ENCODE assay signal across 8 cellular contexts in genomic region chrX:107117993-107118321, GRCh38. TPM values are rescaled to one million over a fixed set of nuclear protein-coding genes. Genes with fewer than 3 reads are reported as not detected.
DNase-seq lines count a peak whose midpoint lies in the region; ATAC-seq, FAIRE-seq and TF ChIP-seq lines count a peak whose summit lies in the region.

No MANE protein-coding gene starts in this region.

- peaks cover 0 to 1% (median 0%) of the 10 kb centered on the region in 11 donors for H3K9me3 Mint-ChIP-seq in naive thymus-derived CD4-positive, alpha-beta T cell

- H3K36me3 ChIP-seq in SK-N-SH (replicated peaks in 1 of 2; ENCODE audit: control insufficient read depth in 1 of 2, insufficient read depth in 2 of 2, low read length in 1 of 2) = peaks cover 36 to 39% of the 10 kb centered on the region in 2 experiments
- peaks cover 35% of the 10 kb centered on the region for H3K36me3 ChIP-seq in PC-3 (ENCODE audit: low read depth, low read length)
- peaks cover 7 to 25% (median 14%) of the 10 kb centered on the region in 3 experiments for H3K36me3 ChIP-seq in naive thymus-derived CD4-positive, alpha-beta T cell (ENCODE audit: control insufficient read depth in 2 of 3, insufficient read depth in 3 of 3, low read length in 3 of 3)

- peaks cover 0 to 6% of the 10 kb centered on the region in 2 experiments; a peak in 2 of 4 replicates for H3K4me1 ChIP-seq in SK-N-SH (ENCODE audit: control insufficient read depth in 1 of 2, insufficient read depth in 2 of 2, low read depth in 1 of 2, low read length in 1 of 2)
- peaks cover 13% of the 10 kb centered on the region for H3K4me1 ChIP-seq in PC-3 (ENCODE audit: insufficient read depth, low read length)
- peaks cover 0 to 13% of the 10 kb centered on the region in 2 donors for H3K4me1 ChIP-seq in naive thymus-derived CD4-positive, alpha-beta T cell (ENCODE audit: control insufficient read depth in 2 of 2, insufficient read depth in 2 of 2, low read length in 2 of 2)

- H3K27ac ChIP-seq in SK-N-SH (ENCODE audit: low read depth in 2 of 2, low read length in 1 of 2) (peak overlapping the region; percentile 46 to 77; a peak in 1 of 4 replicates), PC-3 (ENCODE audit: low read length) (no peak overlapping the region; the same call in 1 of the 2 replicates)
- peak overlapping the region; percentile 80 for H3K27ac ChIP-seq in naive thymus-derived CD4-positive, alpha-beta T cell (ENCODE audit: low read depth, low read length)

- WGBS in SK-N-SH (ENCODE audit: low lambda C conversion rate) = 2% methylated on average over 8 of the region's 8 CpGs

- H3K36me3 Mint-ChIP-seq in naive thymus-derived CD4-positive, alpha-beta T cell = peaks cover 16 to 32% (median 25%) of the 10 kb centered on the region in 5 donors

- H3K27me3 ChIP-seq in SK-N-SH (ENCODE audit: insufficient read depth) (no peaks in the 10 kb centered on the region), PC-3 (ENCODE audit: low read length) (no peaks in the 10 kb centered on the region)
- H3K27me3 ChIP-seq in naive thymus-derived CD4-positive, alpha-beta T cell (ENCODE audit: control insufficient read depth in 2 of 2, insufficient read depth in 2 of 2, low read length in 2 of 2) = no peaks in the 10 kb centered on the region

- H3K9me2 ChIP-seq in SK-N-SH (no peaks in the 10 kb centered on the region), PC-3 (replicated peaks; ENCODE audit: low read length) (no peaks in the 10 kb centered on the region)

- H3F3A ChIP-seq in SK-N-SH (replicated peaks; ENCODE audit: insufficient read depth) (no peaks in the 10 kb centered on the region), PC-3 (ENCODE audit: low read length, unreplicated experiment) (no peaks in the 10 kb centered on the region)

- TF ChIP-seq CTCF in SK-N-SH (IDR thresholded peaks at IDR 0.05) (no peak), PC-3 (conservative IDR thresholded peaks at IDR 0.05; ENCODE audit: low read depth, low read length) (no peak), epithelial cell of proximal tubule (conservative IDR thresholded peaks at IDR 0.05; ENCODE audit: low read depth, low read length) (no peak)

- no TSS peak for BruUV-seq in PC-3 (replicated peaks; lab: Mats Ljungman, UMichigan)

- ATAC-seq in SK-N-SH treated with all-trans-retinoic acid at 6 μM for 48 hours = no peak; the same call in 2 of the 3 replicates
- peak; percentile 8; the same call in 1 of the 2 replicates for ATAC-seq in PC-3
- ATAC-seq in naive thymus-derived CD4-positive, alpha-beta T cell = no peak
- no peak for ATAC-seq in HG02798 (IDR thresholded peaks at IDR 0.05; ENCODE audit: poor library complexity, unreplicated experiment)

- POLR2A ChIA-PET in SK-N-SH (lab: Yijun Ruan, JAX) (interaction anchor here (1.4 kb wide), 1 partner anchor 11 kb away, joined by 3 read pairs; no protein-coding TSS in a partner anchor), PC-3 (lab: Charles Lee; ENCODE audit: unreplicated experiment) (no interaction called here)
- POLR2A ChIA-PET in naive thymus-derived CD4-positive, alpha-beta T cell (lab: Charles Lee) = interaction anchor here (1.2 kb wide), 1 partner anchor 21 kb away, joined by 3 read pairs; no protein-coding TSS in a partner anchor

- H3K4me3 ChIP-seq in SK-N-SH (ENCODE audit: low read depth in 2 of 2, low read length in 1 of 2) = peak overlapping the region; percentile 64 to 88
- peak overlapping the region; percentile 92 for H3K4me3 ChIP-seq in PC-3 (ENCODE audit: low read length)
- H3K4me3 ChIP-seq in epithelial cell of proximal tubule (ENCODE audit: low read depth, low read length) = peak overlapping the region; percentile 72
- peak overlapping the region; percentile 60 for H3K4me3 ChIP-seq in naive thymus-derived CD4-positive, alpha-beta T cell (ENCODE audit: low read length)

- no peaks in the 10 kb centered on the region for H3K27me3 Mint-ChIP-seq in naive thymus-derived CD4-positive, alpha-beta T cell

- H3K79me2 ChIP-seq in SK-N-SH (ENCODE audit: insufficient read depth) (peaks cover 16% of the 10 kb centered on the region; the same call in 1 of the 2 replicates), PC-3 (ENCODE audit: low read length) (peaks cover 23% of the 10 kb centered on the region)

- no peak for TF ChIP-seq RAD21 in SK-N-SH (IDR thresholded peaks at IDR 0.05; ENCODE audit: low read length)

- peak overlapping the region; percentile 80 for H3K4me2 ChIP-seq in SK-N-SH
- H3K4me2 ChIP-seq in PC-3 (ENCODE audit: low read length) = peak overlapping the region; percentile 90

- peak; percentile 39 for DNase-seq in SK-N-SH
- no peak for DNase-seq in PC-3
- no peak for DNase-seq in epithelial cell of proximal tubule (ENCODE audit: low read depth)
- DNase-seq in naive thymus-derived CD4-positive, alpha-beta T cell = no peak
- no peak for DNase-seq in DMS114 treated with DMSO at 0.1 percent for 48 hours (lab: John Stamatoyannopoulos, UW; ENCODE audit: unreplicated experiment)
- DNase-seq in RCC 7860 (ENCODE audit: low spot score) = no peak

- FAIRE-seq in RCC 7860 (lab: Jason Lieb, UNC) = no peak

- H3K9me3 ChIP-seq in SK-N-SH = no peaks in the 10 kb centered on the region
- H3K9me3 ChIP-seq in PC-3 (ENCODE audit: low read length) = no peaks in the 10 kb centered on the region
- no peaks in the 10 kb centered on the region for H3K9me3 ChIP-seq in naive thymus-derived CD4-positive, alpha-beta T cell (ENCODE audit: control insufficient read depth in 2 of 3, low read length in 3 of 3)

- CTCF ChIA-PET in SK-N-SH (lab: Yijun Ruan, JAX) = interaction anchor here (1.2 to 1.4 kb wide), 2 partner anchors 9 to 25 kb away, joined by 3 to 5 read pairs; no protein-coding TSS in a partner anchor
- CTCF ChIA-PET in PC-3 (lab: Charles Lee) = no interaction called here
- CTCF ChIA-PET in naive thymus-derived CD4-positive, alpha-beta T cell (lab: Charles Lee) = no interaction called here

- H4K20me1 ChIP-seq in SK-N-SH (ENCODE audit: insufficient read depth) (no peaks in the 10 kb centered on the region), PC-3 (ENCODE audit: low read length) (no peaks in the 10 kb centered on the region)

- H3K4me1 Mint-ChIP-seq in naive thymus-derived CD4-positive, alpha-beta T cell = peaks cover 21 to 56% (median 38%) of the 10 kb centered on the region in 7 donors

- H3K4me3 Mint-ChIP-seq in naive thymus-derived CD4-positive, alpha-beta T cell = peak overlapping the region; percentile 79 to 100 (median 99)

- H3K27ac Mint-ChIP-seq in naive thymus-derived CD4-positive, alpha-beta T cell = peak overlapping the region in 8 of 9 donors; percentile 30 to 99 (median 76)

- TF ChIP-seq EP300 in SK-N-SH (IDR thresholded peaks at IDR 0.05; ENCODE audit: borderline replicate concordance in 1 of 2, low read depth in 1 of 2, low read length in 1 of 2) = no peak

- peak overlapping the region; percentile 93 for H2AFZ ChIP-seq in SK-N-SH (ENCODE audit: low read depth)
- H2AFZ ChIP-seq in PC-3 (ENCODE audit: low read length) = peak overlapping the region; percentile 93

- H3K9ac ChIP-seq in SK-N-SH (peak overlapping the region; percentile 86), PC-3 (ENCODE audit: low read length) (peak overlapping the region; percentile 94)

- intact Hi-C loops in PC-3 (cut with micrococcal nuclease) = loop anchor here (5.0 to 10.0 kb wide), 2 partner anchors 87 to 974 kb away; partner anchors contain the start of genes ATG4A, DNAAF6, NUP62CL and PSMD10
- intact Hi-C loops in naive thymus-derived CD4-positive, alpha-beta T cell (cut with micrococcal nuclease) = loop anchor here (1.0 to 10.0 kb wide), 8 partner anchors 37 to 973 kb away; partner anchors contain the start of genes ATG4A (in 2 of the 2), DNAAF6 (in 2 of the 2), NUP62CL (in 2 of the 2) and PRPS1 (in 2 of the 2)

TF ChIP-seq in SK-N-SH, 30 proteins besides CTCF, POLR2A, EP300 and RAD21 (continues in another document):
- no peak for TF ChIP-seq RXRA (IDR thresholded peaks at IDR 0.05; ENCODE audit: borderline replicate concordance, low read depth)
- no peak for TF ChIP-seq SIN3A (IDR thresholded peaks at IDR 0.05; ENCODE audit: borderline replicate concordance, low read depth, low read length)
- no peak for TF ChIP-seq USF1 (IDR thresholded peaks at IDR 0.05; ENCODE audit: borderline replicate concordance, low read depth)
- TF ChIP-seq JUND (IDR thresholded peaks at IDR 0.05) = no peak
- TF ChIP-seq GATA2 (CRISPR knock-in tag; IDR thresholded peaks at IDR 0.05) = no peak
- TF ChIP-seq FOXJ3 (CRISPR knock-in tag; IDR thresholded peaks at IDR 0.05) = no peak
- no peak for TF ChIP-seq MXI1 (IDR thresholded peaks at IDR 0.05; ENCODE audit: low read depth, low read length)
- no peak for TF ChIP-seq YY1 (IDR thresholded peaks at IDR 0.05; ENCODE audit: low read depth)

TF ChIP-seq in SK-N-SH treated with all-trans-retinoic acid at 6 μM for 48 hours, 23 proteins besides CTCF, POLR2A, EP300 and RAD21:
- TF ChIP-seq ESRRG (CRISPR knock-in tag; IDR thresholded peaks at IDR 0.05) = no peak
TF ChIP-seq in SK-N-SH treated with all-trans-retinoic acid at 6 μM for 48 hours: peak in this region for 0.

RNA-seq across cellular contexts. Expression of gene RBM41, which starts 0.7 kb away (rescaled TPM):
- 4.2 and 6.4 TPM in 2 replicates for polyA plus RNA-seq in SK-N-SH (2012; rRNA removed)
- 5.8 and 6.9 TPM in 2 replicates for polyA plus RNA-seq in SK-N-SH (2012; cell fraction: cytosol; rRNA removed)
- polyA plus RNA-seq in SK-N-SH (2012; cell fraction: nucleus; rRNA removed) = 4.7 and 7.6 TPM in 2 replicates
- total RNA-seq in PC-3 (2014; rRNA removed) = 12.8 and 14.2 TPM in 2 replicates
- total RNA-seq in epithelial cell of proximal tubule = 7.6 and 12.1 TPM in 2 replicates
- 10 to 100 TPM; 11.5 to 31.3 (median 16.6) TPM for total RNA-seq in naive thymus-derived CD4-positive, alpha-beta T cell
- polyA plus RNA-seq in naive thymus-derived CD4-positive, alpha-beta T cell = 10 to 100 TPM; 12.0 to 23.5 TPM
